ENCODE assay signal across 8 cellular contexts in genomic region chr12:88662093-88662492, GRCh38.
"Had no signal": no experiment of that assay in that cellular context is flagged by ENCODE, and none has a peak within 500 bp of the region (broad histone marks: within the 10 kb centered on the region; RNA-seq: fewer than 3 reads in every experiment).

No MANE protein-coding gene starts in this region.

- H3K9me3 ChIP-seq: HAP-1 had no signal

- DNase-seq: GM23248, GOT3, H7, HFFc6, KG1 had no signal

- H3K4me3 ChIP-seq: GM23248, HAP-1 had no signal

- ATAC-seq: HCT116 had no signal

- H3K27ac ChIP-seq: GM23248, HL-60 had no signal

- H3K36me3 ChIP-seq: HAP-1 had no signal

- H3K9ac ChIP-seq: GM23248 had no signal
